In the genomic region with DNA sequence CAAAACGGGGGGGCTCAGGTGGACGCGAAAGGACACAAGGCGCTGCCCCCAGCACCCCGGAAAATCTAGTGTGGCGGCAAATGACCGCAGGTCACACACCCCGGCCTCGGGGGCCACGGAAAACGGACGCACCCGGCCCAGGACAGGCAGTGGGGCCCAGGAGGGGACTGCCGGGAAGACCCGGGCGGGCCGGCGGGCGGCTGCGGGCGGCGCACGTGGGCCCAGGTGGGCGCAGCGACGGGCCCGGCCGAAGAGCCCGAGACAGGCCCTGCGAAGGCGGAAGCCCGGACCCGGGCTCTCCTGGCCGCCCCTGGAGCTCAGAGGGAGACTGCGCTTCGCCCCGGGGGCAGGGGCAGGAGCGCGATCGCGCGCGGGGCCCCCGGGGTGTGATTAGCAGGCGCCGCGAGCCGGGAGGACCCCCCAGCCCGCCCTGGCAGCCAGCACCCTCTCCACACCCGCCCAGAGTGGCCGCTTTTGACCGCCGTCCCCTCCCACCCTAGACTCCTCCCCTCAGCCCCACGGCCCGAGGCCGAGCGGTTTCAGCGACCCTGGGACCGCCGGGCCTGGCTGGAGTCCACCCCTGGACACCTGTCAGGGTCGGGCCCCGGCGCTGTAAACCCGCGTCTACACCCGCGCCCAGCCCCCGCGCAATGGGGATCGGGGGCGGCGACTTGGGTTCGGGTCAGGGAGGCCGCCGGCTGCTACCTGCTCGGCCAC, we compare ENCODE assay signal across 9 cellular contexts. TPM values are rescaled to one million over a fixed set of nuclear protein-coding genes. Genes with fewer than 3 reads are reported as not detected.
A peak's percentile ranks its signal among the peaks of the same experiment; 100 is the strongest.
DNase-seq lines count a peak whose midpoint lies in the region; ATAC-seq and TF ChIP-seq lines count a peak whose summit lies in the region.
"Had no signal": no experiment of that assay in that cellular context is flagged by ENCODE, and none has a peak within 500 bp of the region (broad histone marks: within the 10 kb centered on the region; RNA-seq: fewer than 3 reads in every experiment).

No MANE protein-coding gene starts in this region.

- peaks cover 60% of the 10 kb centered on the region for H3K4me1 Mint-ChIP-seq in activated naive CD4-positive, alpha-beta T cell treated with anti-CD3 and anti-CD28 coated beads for 36 hours (ENCODE audit: low read depth)

- H3K36me3 ChIP-seq in heart right ventricle: peaks cover 0 to 8% (median 0%) of the 10 kb centered on the region in 9 donors
- no peaks in the 10 kb centered on the region for H3K36me3 ChIP-seq in rectal smooth muscle tissue (ENCODE audit: control insufficient read depth, insufficient read depth, low read length)

- ATAC-seq in HG02763 (IDR thresholded peaks at IDR 0.05; ENCODE audit: unreplicated experiment) (peak; percentile 59), heart right ventricle (peak; percentile 51 to 82 (median 68))

- H3K9ac ChIP-seq in rectal smooth muscle tissue (ENCODE audit: low read length): peak overlapping the region; percentile 78

- no peaks in the 10 kb centered on the region for H3K9me3 Mint-ChIP-seq in activated naive CD4-positive, alpha-beta T cell treated with anti-CD3 and anti-CD28 coated beads for 36 hours

- CTCF ChIA-PET in activated naive CD4-positive, alpha-beta T cell treated with anti-CD3 and anti-CD28 coated beads for 36 hours (lab: Charles Lee): interaction anchor here (0.7 to 2.5 kb wide), 12 partner anchors 9 to 329 kb away, joined by 3 to 13 read pairs (median 6); no protein-coding TSS in a partner anchor

- no peaks in the 10 kb centered on the region for H3K27me3 Mint-ChIP-seq in activated naive CD4-positive, alpha-beta T cell treated with anti-CD3 and anti-CD28 coated beads for 36 hours (ENCODE audit: low read depth)

- H3K27ac Mint-ChIP-seq in activated naive CD4-positive, alpha-beta T cell treated with anti-CD3 and anti-CD28 coated beads for 36 hours: peak overlapping the region; percentile 93

- intact Hi-C loops in activated naive CD4-positive, alpha-beta T cell treated with anti-CD3 and anti-CD28 coated beads for 36 hours (cut with micrococcal nuclease): loop anchor here (1.0 to 5.0 kb wide), 5 partner anchors 8 to 310 kb away; a partner anchor contains a TSS
- intact Hi-C loops in heart right ventricle (cut with DNase I): loop anchor here in 7 of 10 donors (5.0 to 10.0 kb wide), 6 partner anchors 55 to 127 kb away; no protein-coding TSS in a partner anchor

- 1 to 2% methylated on average over 55 to 76 of the region's 76 CpGs for whole genome bisulfite sequencing in heart right ventricle, 2 donors

- H3K27me3 ChIP-seq in heart right ventricle (peaks cover 0 to 41% (median 12%) of the 10 kb centered on the region in 7 donors), rectal smooth muscle tissue (ENCODE audit: control insufficient read depth, insufficient read depth, low read length) (no peaks in the 10 kb centered on the region)

- H3K27ac ChIP-seq in heart right ventricle (peak overlapping the region; percentile 62 to 99 (median 90)), rectal smooth muscle tissue (ENCODE audit: low read depth, low read length) (peak overlapping the region; percentile 31)

- peak overlapping the region; percentile 90 for H3K4me3 Mint-ChIP-seq in activated naive CD4-positive, alpha-beta T cell treated with anti-CD3 and anti-CD28 coated beads for 36 hours

- DNase-seq in NK-92 treated with Interleukin-12 subunit alpha and Interleukin-12 subunit beta, amount 100 ng/mL, for 24 hours (lab: John Stamatoyannopoulos, UW): peak; percentile 58
- no peak for DNase-seq in NK-92 (lab: John Stamatoyannopoulos, UW; ENCODE audit: unreplicated experiment)
- peak; percentile 14 for DNase-seq in NCI-H226
- DNase-seq in activated naive CD4-positive, alpha-beta T cell treated with anti-CD3 and anti-CD28 coated beads for 36 hours: peak; percentile 26
- DNase-seq in heart right ventricle: peak; percentile 66 to 68
- no peak for DNase-seq in SKM-1 (lab: John Stamatoyannopoulos, UW; ENCODE audit: unreplicated experiment)

- TF ChIP-seq CTCF in heart right ventricle (IDR thresholded peaks at IDR 0.05): no peak

- H3K4me3 ChIP-seq in heart right ventricle (peak overlapping the region; percentile 54 to 92 (median 84)), rectal smooth muscle tissue (ENCODE audit: low read length) (peak overlapping the region; percentile 42)

- H3K4me1 ChIP-seq in heart right ventricle (peaks cover 5 to 68% (median 55%) of the 10 kb centered on the region in 9 donors), rectal smooth muscle tissue (ENCODE audit: control insufficient read depth, insufficient read depth, low read length) (no peaks in the 10 kb centered on the region)

- H3K9me3 ChIP-seq in heart right ventricle: no peaks in the 10 kb centered on the region

- H3K36me3 Mint-ChIP-seq in activated naive CD4-positive, alpha-beta T cell treated with anti-CD3 and anti-CD28 coated beads for 36 hours (ENCODE audit: low read depth): peaks cover 18% of the 10 kb centered on the region

RNA-seq across cellular contexts. Expression of a gene that starts 0.8 kb away (rescaled TPM):
- 10 to 100 TPM; 35.9 to 36.6 TPM for total RNA-seq in activated naive CD4-positive, alpha-beta T cell treated with anti-CD3 and anti-CD28 coated beads for 36 hours
- total RNA-seq in heart right ventricle: 10 to 100 TPM; 18.4 to 70.8 (median 52.6) TPM
- 10 to 100 TPM in 1 of 2 donors, 1 to 10 TPM in 1; 3.0 to 11.5 TPM for polyA plus RNA-seq in heart right ventricle
- total RNA-seq: Daoy had no signal

Comparison
In these comparisons a context has a peak if more than half of its experiments do, and no peak if none do; other contexts are left out.
1. DNase-seq: peak in NK-92 treated with Interleukin-12 subunit alpha and Interleukin-12 subunit beta, amount 100 ng/mL, for 24 hours (single experiment), NCI-H226 (single experiment), activated naive CD4-positive, alpha-beta T cell treated with anti-CD3 and anti-CD28 coated beads for 36 hours (single experiment) and heart right ventricle (2 of 2); none in NK-92 (single experiment) and SKM-1 (single experiment).